2 cellular contexts compared by ENCODE assay signal in the genomic region with DNA sequence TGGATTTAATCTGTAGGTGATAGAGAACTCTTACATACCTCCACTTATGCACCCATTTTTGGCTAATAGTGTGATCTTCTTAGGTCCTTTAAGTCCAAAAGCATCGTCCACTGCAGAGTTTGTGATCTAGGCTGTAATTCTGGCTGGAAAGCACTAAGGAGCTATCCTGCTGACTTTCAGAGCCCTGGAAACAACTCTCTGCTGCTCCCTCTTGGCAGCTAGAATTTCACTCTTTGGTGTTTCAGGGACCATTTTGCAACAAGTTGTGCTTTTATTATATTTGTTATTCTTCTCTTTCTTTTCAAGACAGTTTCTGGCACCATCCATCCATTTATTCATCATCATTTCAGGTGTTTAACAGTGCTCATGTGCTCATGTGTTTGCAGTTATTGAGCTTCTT.
TF ChIP-seq lines count a peak whose summit lies in the region.

No MANE protein-coding gene starts in this region.

TF ChIP-seq in SK-N-SH, 30 proteins besides CTCF, POLR2A, EP300 and RAD21 (continued from another document):
- TF ChIP-seq, protein P1, sequence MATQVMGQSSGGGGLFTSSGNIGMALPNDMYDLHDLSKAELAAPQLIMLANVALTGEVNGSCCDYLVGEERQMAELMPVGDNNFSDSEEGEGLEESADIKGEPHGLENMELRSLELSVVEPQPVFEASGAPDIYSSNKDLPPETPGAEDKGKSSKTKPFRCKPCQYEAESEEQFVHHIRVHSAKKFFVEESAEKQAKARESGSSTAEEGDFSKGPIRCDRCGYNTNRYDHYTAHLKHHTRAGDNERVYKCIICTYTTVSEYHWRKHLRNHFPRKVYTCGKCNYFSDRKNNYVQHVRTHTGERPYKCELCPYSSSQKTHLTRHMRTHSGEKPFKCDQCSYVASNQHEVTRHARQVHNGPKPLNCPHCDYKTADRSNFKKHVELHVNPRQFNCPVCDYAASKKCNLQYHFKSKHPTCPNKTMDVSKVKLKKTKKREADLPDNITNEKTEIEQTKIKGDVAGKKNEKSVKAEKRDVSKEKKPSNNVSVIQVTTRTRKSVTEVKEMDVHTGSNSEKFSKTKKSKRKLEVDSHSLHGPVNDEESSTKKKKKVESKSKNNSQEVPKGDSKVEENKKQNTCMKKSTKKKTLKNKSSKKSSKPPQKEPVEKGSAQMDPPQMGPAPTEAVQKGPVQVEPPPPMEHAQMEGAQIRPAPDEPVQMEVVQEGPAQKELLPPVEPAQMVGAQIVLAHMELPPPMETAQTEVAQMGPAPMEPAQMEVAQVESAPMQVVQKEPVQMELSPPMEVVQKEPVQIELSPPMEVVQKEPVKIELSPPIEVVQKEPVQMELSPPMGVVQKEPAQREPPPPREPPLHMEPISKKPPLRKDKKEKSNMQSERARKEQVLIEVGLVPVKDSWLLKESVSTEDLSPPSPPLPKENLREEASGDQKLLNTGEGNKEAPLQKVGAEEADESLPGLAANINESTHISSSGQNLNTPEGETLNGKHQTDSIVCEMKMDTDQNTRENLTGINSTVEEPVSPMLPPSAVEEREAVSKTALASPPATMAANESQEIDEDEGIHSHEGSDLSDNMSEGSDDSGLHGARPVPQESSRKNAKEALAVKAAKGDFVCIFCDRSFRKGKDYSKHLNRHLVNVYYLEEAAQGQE (IDR thresholded peaks at IDR 0.05; ENCODE audit: low read depth, low read length), result no peak

TF ChIP-seq in SK-N-SH treated with all-trans-retinoic acid at 6 μM for 48 hours, 23 proteins besides CTCF, POLR2A, EP300 and RAD21 (continued from another document):
- TF ChIP-seq, protein P2, sequence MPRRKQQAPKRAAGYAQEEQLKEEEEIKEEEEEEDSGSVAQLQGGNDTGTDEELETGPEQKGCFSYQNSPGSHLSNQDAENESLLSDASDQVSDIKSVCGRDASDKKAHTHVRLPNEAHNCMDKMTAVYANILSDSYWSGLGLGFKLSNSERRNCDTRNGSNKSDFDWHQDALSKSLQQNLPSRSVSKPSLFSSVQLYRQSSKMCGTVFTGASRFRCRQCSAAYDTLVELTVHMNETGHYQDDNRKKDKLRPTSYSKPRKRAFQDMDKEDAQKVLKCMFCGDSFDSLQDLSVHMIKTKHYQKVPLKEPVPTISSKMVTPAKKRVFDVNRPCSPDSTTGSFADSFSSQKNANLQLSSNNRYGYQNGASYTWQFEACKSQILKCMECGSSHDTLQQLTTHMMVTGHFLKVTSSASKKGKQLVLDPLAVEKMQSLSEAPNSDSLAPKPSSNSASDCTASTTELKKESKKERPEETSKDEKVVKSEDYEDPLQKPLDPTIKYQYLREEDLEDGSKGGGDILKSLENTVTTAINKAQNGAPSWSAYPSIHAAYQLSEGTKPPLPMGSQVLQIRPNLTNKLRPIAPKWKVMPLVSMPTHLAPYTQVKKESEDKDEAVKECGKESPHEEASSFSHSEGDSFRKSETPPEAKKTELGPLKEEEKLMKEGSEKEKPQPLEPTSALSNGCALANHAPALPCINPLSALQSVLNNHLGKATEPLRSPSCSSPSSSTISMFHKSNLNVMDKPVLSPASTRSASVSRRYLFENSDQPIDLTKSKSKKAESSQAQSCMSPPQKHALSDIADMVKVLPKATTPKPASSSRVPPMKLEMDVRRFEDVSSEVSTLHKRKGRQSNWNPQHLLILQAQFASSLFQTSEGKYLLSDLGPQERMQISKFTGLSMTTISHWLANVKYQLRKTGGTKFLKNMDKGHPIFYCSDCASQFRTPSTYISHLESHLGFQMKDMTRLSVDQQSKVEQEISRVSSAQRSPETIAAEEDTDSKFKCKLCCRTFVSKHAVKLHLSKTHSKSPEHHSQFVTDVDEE (CRISPR knock-in tag; IDR thresholded peaks at IDR 0.05), result no peak
